Comparison of ENCODE assay signal across 28 cellular contexts in genomic region chr18:49617329-49617695, GRCh38. TPM values are rescaled to one million over a fixed set of nuclear protein-coding genes. Genes with fewer than 3 reads are reported as not detected.
"Had no signal": no experiment of that assay in that cellular context is flagged by ENCODE, and none has a peak within 500 bp of the region (broad histone marks: within the 10 kb centered on the region; RNA-seq: fewer than 3 reads in every experiment).

No MANE protein-coding gene starts in this region.

- H3K36me3 Mint-ChIP-seq: activated naive CD8-positive, alpha-beta T cell treated with anti-CD3 and anti-CD28 coated beads for 36 hours; naive thymus-derived CD8-positive, alpha-beta T cell had no signal

- H3K9me3 ChIP-seq: adrenal gland, body of pancreas, colonic mucosa, gastroesophageal sphincter, upper lobe of right lung had no signal

- H3K4me3 Mint-ChIP-seq: activated naive CD4-positive, alpha-beta T cell treated with anti-CD3 and anti-CD28 coated beads for 36 hours; activated naive CD8-positive, alpha-beta T cell treated with anti-CD3 and anti-CD28 coated beads for 36 hours; activated T-helper 1 cell treated with anti-CD3 and anti-CD28 coated beads, Interleukin-12 subunit alpha, Interleukin-12 subunit beta, Interleukin-2, Interleukin-4 antibody, amounts not matched to agents 30 ng/mL and 10 ng/mL and 1 ng/mL, durations not matched to agents 14 hours and 24 hours and 36 hours; naive thymus-derived CD8-positive, alpha-beta T cell; T-helper 1 cell treated with Interleukin-12 subunit alpha and Interleukin-12 subunit beta and Interleukin-4 antibody, amounts not matched to agents 30 μg/mL and 1 μg/mL, for 36 hours had no signal

- ATAC-seq: body of pancreas; gastroesophageal sphincter; naive thymus-derived CD8-positive, alpha-beta T cell; sciatic nerve; stimulated activated naive CD8-positive, alpha-beta T cell treated with anti-CD3 and anti-CD28 coated beads, Interleukin-15, Interleukin-2, amounts not matched to agents 100 U/mL and 50 U/mL, for 24 hours; upper lobe of right lung had no signal

- DNase-seq: activated CD4-positive, alpha-beta T cell treated with anti-CD3 and anti-CD28 coated beads for 4 hours; activated CD4-positive, alpha-beta T cell treated with anti-CD3 and anti-CD28 coated beads, Interleukin-2, amount 50 U/mL, for 4 hours; activated CD8-positive, alpha-beta memory T cell treated with anti-CD3 and anti-CD28 coated beads, Interleukin-2, amount 50 U/mL, for 4 hours; activated effector memory CD4-positive, alpha-beta T cell treated with anti-CD3 and anti-CD28 coated beads, Interleukin-2, amount 50 U/mL, for 16 hours; activated naive CD4-positive, alpha-beta T cell treated with anti-CD3 and anti-CD28 coated beads for 36 hours; activated naive CD8-positive, alpha-beta T cell treated with anti-CD3 and anti-CD28 coated beads for 36 hours; activated T-cell treated with anti-CD3 and anti-CD28 coated beads, Interleukin-2, amount 50 U/mL, for 1 hour; adrenal gland; aorta; body of pancreas; cerebellar nuclear complex; colonic mucosa; effector CD8-positive, alpha-beta T cell; kidney; left colon; naive thymus-derived CD8-positive, alpha-beta T cell; stimulated activated CD4-positive, alpha-beta T cell treated with anti-CD3 and anti-CD28 coated beads, Interleukin-12 subunit alpha, Interleukin-12 subunit beta, amount 100 ng/mL, for 4 hours; stimulated activated CD4-positive, alpha-beta T cell treated with anti-CD3 and anti-CD28 coated beads, Interleukin-4, amount 100 ng/mL, for 1 hour; stimulated activated naive CD8-positive, alpha-beta T cell treated with anti-CD3 and anti-CD28 coated beads, Interleukin-15, Interleukin-2, amounts not matched to agents 100 U/mL and 50 U/mL, for 24 hours; T-helper 9 cell; upper lobe of right lung had no signal

- H3K9me3 Mint-ChIP-seq: activated naive CD4-positive, alpha-beta T cell treated with anti-CD3 and anti-CD28 coated beads for 36 hours; activated naive CD8-positive, alpha-beta T cell treated with anti-CD3 and anti-CD28 coated beads for 36 hours; activated T-helper 1 cell treated with anti-CD3 and anti-CD28 coated beads, Interleukin-12 subunit alpha, Interleukin-12 subunit beta, Interleukin-2, Interleukin-4 antibody, amounts not matched to agents 30 ng/mL and 10 ng/mL and 1 ng/mL, durations not matched to agents 14 hours and 24 hours and 36 hours; naive thymus-derived CD8-positive, alpha-beta T cell; T-helper 1 cell treated with Interleukin-12 subunit alpha and Interleukin-12 subunit beta and Interleukin-4 antibody, amounts not matched to agents 30 μg/mL and 1 μg/mL, for 36 hours had no signal

- H3K27me3 ChIP-seq: adrenal gland, body of pancreas, cardiac muscle cell, colonic mucosa, hepatocyte, upper lobe of right lung had no signal

- H3K36me3 ChIP-seq: adrenal gland, cardiac muscle cell, colonic mucosa, gastroesophageal sphincter, upper lobe of right lung had no signal

- H3K4me1 ChIP-seq: adrenal gland had no signal

- H3K4me2 ChIP-seq: hepatocyte had no signal

- H3K79me2 ChIP-seq: hepatocyte had no signal

- H3K4me1 Mint-ChIP-seq: activated naive CD8-positive, alpha-beta T cell treated with anti-CD3 and anti-CD28 coated beads for 36 hours had no signal

- H3K27ac Mint-ChIP-seq: activated naive CD4-positive, alpha-beta T cell treated with anti-CD3 and anti-CD28 coated beads for 36 hours; activated naive CD8-positive, alpha-beta T cell treated with anti-CD3 and anti-CD28 coated beads for 36 hours; activated T-helper 1 cell treated with anti-CD3 and anti-CD28 coated beads, Interleukin-12 subunit alpha, Interleukin-12 subunit beta, Interleukin-2, Interleukin-4 antibody, amounts not matched to agents 30 ng/mL and 10 ng/mL and 1 ng/mL, durations not matched to agents 14 hours and 24 hours and 36 hours; naive thymus-derived CD8-positive, alpha-beta T cell; T-helper 1 cell treated with Interleukin-12 subunit alpha and Interleukin-12 subunit beta and Interleukin-4 antibody, amounts not matched to agents 30 μg/mL and 1 μg/mL, for 36 hours had no signal

- H3K4me3 ChIP-seq: adrenal gland, body of pancreas, cardiac muscle cell, colonic mucosa, gastroesophageal sphincter, hepatocyte, skin epidermis, upper lobe of right lung had no signal

- H2AFZ ChIP-seq: hepatocyte had no signal

- H3K27ac ChIP-seq: adrenal gland, body of pancreas, cardiac muscle cell, colonic mucosa, gastroesophageal sphincter, skin epidermis, upper lobe of right lung had no signal

RNA-seq across cellular contexts. Expression of gene LIPG, which starts 55.5 kb away (rescaled TPM):
- total RNA-seq: naive thymus-derived CD8-positive, alpha-beta T cell had no signal
- polyA plus RNA-seq: naive thymus-derived CD8-positive, alpha-beta T cell had no signal
